In genomic region chr9:33166263-33167083, GRCh38 we compare ENCODE assay signal across 8 cellular contexts. TPM values are rescaled to one million over a fixed set of nuclear protein-coding genes. Genes with fewer than 3 reads are reported as not detected.
DNase-seq lines count a peak whose midpoint lies in the region; ATAC-seq and TF ChIP-seq lines count a peak whose summit lies in the region.

No MANE protein-coding gene starts in this region.

- H3K9me3 ChIP-seq in mesenchymal stem cell (ENCODE audit: control insufficient read depth, low read length) (no peaks in the 10 kb centered on the region), upper lobe of right lung (no peaks in the 10 kb centered on the region)

- intact Hi-C loops in upper lobe of right lung (cut with DNase I): no loop called here

- H3K36me3 ChIP-seq in mesenchymal stem cell (ENCODE audit: control insufficient read depth in 1 of 2, insufficient read depth in 2 of 2, low read depth in 1 of 2, low read length in 2 of 2) (no peaks in the 10 kb centered on the region), upper lobe of right lung (no peaks in the 10 kb centered on the region)

- H3K27me3 ChIP-seq in mesenchymal stem cell (ENCODE audit: control insufficient read depth in 1 of 2, insufficient read depth in 1 of 2, low read length in 2 of 2) (no peaks in the 10 kb centered on the region), upper lobe of right lung (no peaks in the 10 kb centered on the region)

- ATAC-seq in HG02884 (IDR thresholded peaks at IDR 0.05; ENCODE audit: unreplicated experiment) (peak; percentile 3), upper lobe of right lung (peak; percentile 40)

- peak overlapping the region; percentile 95 for H2BK15ac ChIP-seq in mesenchymal stem cell (ENCODE audit: low read depth, poor library complexity, severe bottlenecking)

- H3K4ac ChIP-seq in mesenchymal stem cell (ENCODE audit: low read depth in 1 of 2, low read length in 2 of 2): peak overlapping the region; percentile 74 to 87

- H2AFZ ChIP-seq in mesenchymal stem cell (ENCODE audit: low read depth, low read length): peak overlapping the region; percentile 75

- H3K4me1 ChIP-seq in mesenchymal stem cell (ENCODE audit: control insufficient read depth, insufficient read depth, low read depth, low read length) (peaks cover 35% of the 10 kb centered on the region), upper lobe of right lung (peaks cover 56% of the 10 kb centered on the region)

- H3K9ac ChIP-seq in mesenchymal stem cell (ENCODE audit: low read length): peak overlapping the region; percentile 96

- H3K79me1 ChIP-seq in mesenchymal stem cell (replicated peaks; ENCODE audit: low read length, poor library complexity, severe bottlenecking): peaks cover 7% of the 10 kb centered on the region

- H3K18ac ChIP-seq in mesenchymal stem cell (ENCODE audit: low read depth in 1 of 2, low read length in 2 of 2): peak overlapping the region; percentile 93 to 99

- WGBS in mesenchymal stem cell: under 1% methylated on average over 42 of the region's 51 CpGs

- peak overlapping the region; percentile 90 for H4K8ac ChIP-seq in mesenchymal stem cell (ENCODE audit: low read length)

- H2BK12ac ChIP-seq in mesenchymal stem cell (ENCODE audit: low read length in 2 of 2): peak overlapping the region; percentile 70 to 76

- peak overlapping the region; percentile 79 to 96 for H3K14ac ChIP-seq in mesenchymal stem cell (ENCODE audit: low read length in 2 of 2)

- peak overlapping the region; percentile 64 for H4K91ac ChIP-seq in mesenchymal stem cell (ENCODE audit: low read length)

- peak overlapping the region; percentile 64 for H2BK120ac ChIP-seq in mesenchymal stem cell (ENCODE audit: low read depth, low read length)

- H3K27ac ChIP-seq in mesenchymal stem cell (ENCODE audit: low read length, poor library complexity, severe bottlenecking) (no peak overlapping the region), upper lobe of right lung (peak overlapping the region; percentile 97)

- H2AK5ac ChIP-seq in mesenchymal stem cell (ENCODE audit: low read length, severe bottlenecking): no peak overlapping the region

- TF ChIP-seq CTCF in choroid plexus epithelial cell (conservative IDR thresholded peaks at IDR 0.05; ENCODE audit: low read depth, low read length) (no peak), upper lobe of right lung (IDR thresholded peaks at IDR 0.05) (no peak)

- H3K23ac ChIP-seq in mesenchymal stem cell (ENCODE audit: low read length in 2 of 2): peak overlapping the region; percentile 47 to 56

- H2BK5ac ChIP-seq in mesenchymal stem cell (ENCODE audit: low read depth, low read length, poor library complexity, severe bottlenecking): peak overlapping the region; percentile 46

- peak overlapping the region; percentile 92 for H3K4me3 ChIP-seq in choroid plexus epithelial cell (ENCODE audit: low read depth, low read length)
- peak overlapping the region; percentile 88 to 94 for H3K4me3 ChIP-seq in mesenchymal stem cell (ENCODE audit: insufficient read depth in 1 of 2, low read depth in 1 of 2, low read length in 2 of 2)
- peak overlapping the region; percentile 93 for H3K4me3 ChIP-seq in upper lobe of right lung

- H3K4me2 ChIP-seq in mesenchymal stem cell (ENCODE audit: low read length, poor library complexity, severe bottlenecking): peak overlapping the region; percentile 91

- peak; percentile 24 for DNase-seq in DMS79 (lab: John Stamatoyannopoulos, UW)
- DNase-seq in DMS79 treated with DMSO at 0.1 percent for 48 hours (lab: John Stamatoyannopoulos, UW): no peak
- peak; percentile 34 for DNase-seq in RKO (ENCODE audit: low spot score)
- DNase-seq in choroid plexus epithelial cell (ENCODE audit: low read depth): peak; percentile 32
- DNase-seq in mesenchymal stem cell: peak; percentile 66
- DNase-seq in upper lobe of right lung: no peak
- no peak for DNase-seq in D341Med (ENCODE audit: low spot score)

RNA-seq across cellular contexts. Expression of gene B4GALT1, which starts 0.7 kb away (rescaled TPM):
- polyA plus RNA-seq in mesenchymal stem cell (2013, experiment 1 of 2): 58.5 TPM
- 58.1 TPM for polyA plus RNA-seq in mesenchymal stem cell (2013, experiment 2 of 2)
- 80.1 TPM for total RNA-seq in upper lobe of right lung

Comparison
In these comparisons a context has a peak if more than half of its experiments do, and no peak if none do; other contexts are left out.
1. DNase-seq: peak in DMS79 (single experiment), RKO (single experiment), choroid plexus epithelial cell (single experiment) and mesenchymal stem cell (single experiment); none in DMS79 treated with DMSO at 0.1 percent for 48 hours (single experiment), upper lobe of right lung (single experiment) and D341Med (single experiment).
2. Peak in every context shown above with its lines, with median percentiles within 50 percentile points of each other: H3K4me3 ChIP-seq.